Comparison of ENCODE assay signal across 8 cellular contexts in genomic region chr15:58551764-58552504, GRCh38.
DNase-seq lines count a peak whose midpoint lies in the region; ATAC-seq and TF ChIP-seq lines count a peak whose summit lies in the region.

No MANE protein-coding gene starts in this region.

- ATAC-seq in GM18502 (IDR thresholded peaks at IDR 0.05; ENCODE audit: poor library complexity, unreplicated experiment): no peak

- DNase-seq in GM04504 (ENCODE audit: low read depth) (peak; percentile 85), SKM-1 treated with dmso at 0.1 percent for 144 hours (lab: John Stamatoyannopoulos, UW; ENCODE audit: unreplicated experiment) (peak; percentile 58), fibroblast of the aortic adventitia (ENCODE audit: low read depth) (peak; percentile 96), pons (ENCODE audit: low spot score) (peak; percentile 46), HuH-7 (ENCODE audit: low spot score) (no peak), mucosa of gallbladder (ENCODE audit: low spot score) (no peak), NCI-H1417 (lab: John Stamatoyannopoulos, UW) (no peak)

- TF ChIP-seq CTCF in fibroblast of the aortic adventitia (IDR thresholded peaks at IDR 0.05; ENCODE audit: insufficient read depth, low read length): no peak

- H3K4me3 ChIP-seq in fibroblast of the aortic adventitia (ENCODE audit: low read depth, low read length): no peak overlapping the region

Comparison
In these comparisons a context has a peak if more than half of its experiments do, and no peak if none do; other contexts are left out.
1. DNase-seq: peak in GM04504 (single experiment), SKM-1 treated with dmso at 0.1 percent for 144 hours (single experiment), fibroblast of the aortic adventitia (single experiment) and pons (single experiment); none in HuH-7 (single experiment), mucosa of gallbladder (single experiment) and NCI-H1417 (0 of 3).